Comparison of ENCODE assay signal across 8 cellular contexts in genomic region chr14:34843011-34843554, GRCh38. TPM values are rescaled to one million over a fixed set of nuclear protein-coding genes. Genes with fewer than 3 reads are reported as not detected.
A peak's percentile ranks its signal among the peaks of the same experiment; 100 is the strongest.
DNase-seq lines count a peak whose midpoint lies in the region; ATAC-seq, FAIRE-seq and TF ChIP-seq lines count a peak whose summit lies in the region.

No MANE protein-coding gene starts in this region.

- in situ Hi-C loops in transverse colon (cut with MboI; ENCODE audit: low pct_ligation_motif_present in 1 of 4, low pct_unique_long_range_greater_than_20kb in 1 of 4, low sequenced_read_pairs in 3 of 4), result no loop called here

- no peak overlapping the region for H3K4me3 ChIP-seq in transverse colon

- ATAC-seq in effector memory CD8-positive, alpha-beta T cell (replicated peaks), result peak; percentile 55
- peak; percentile 93 for ATAC-seq in omental fat pad (ENCODE audit: low FRiP score)
- ATAC-seq in HG03469 (IDR thresholded peaks at IDR 0.05; ENCODE audit: unreplicated experiment), result no peak

- H3K27me3 ChIP-seq in transverse colon, result no peaks in the 10 kb centered on the region

- FAIRE-seq in GM18507 (lab: Jason Lieb, UNC) (peak; percentile 50), RCC 7860 (lab: Jason Lieb, UNC) (peak; percentile 73)

- DNase-seq in A172 (ENCODE audit: low spot score), result peak; percentile 74
- no peak for DNase-seq in GM18507 (ENCODE audit: extremely low spot score, insufficient read length, low read depth)
- peak; percentile 63 for DNase-seq in RCC 7860 (ENCODE audit: low spot score)
- DNase-seq in effector memory CD8-positive, alpha-beta T cell, result no peak
- no peak for DNase-seq in omental fat pad (ENCODE audit: low spot score)
- DNase-seq in transverse colon, result no peak
- no peak for DNase-seq in NCI-H187 treated with DMSO at 0.1 percent for 48 hours (lab: John Stamatoyannopoulos, UW)

- intact Hi-C loops in transverse colon (cut with DNase I; ENCODE audit: low total_unique reads), result no loop called here

- no peaks in the 10 kb centered on the region for H3K27me3 Mint-ChIP-seq in effector memory CD8-positive, alpha-beta T cell

- H3K9me3 ChIP-seq in transverse colon, result no peaks in the 10 kb centered on the region

- H3K27ac ChIP-seq in transverse colon, result peak overlapping the region in 1 of 4 donors; percentile 5

- H3K27ac Mint-ChIP-seq in effector memory CD8-positive, alpha-beta T cell, result peak overlapping the region; percentile 2 to 50

- peaks cover 0 to 6% (median 2%) of the 10 kb centered on the region in 4 donors for H3K36me3 ChIP-seq in transverse colon

- H3K4me1 ChIP-seq in transverse colon, result peaks cover 0 to 14% (median 4%) of the 10 kb centered on the region in 4 donors

- no peak for TF ChIP-seq EP300 in transverse colon (IDR thresholded peaks at IDR 0.05; ENCODE audit: low read depth)

- no peak for TF ChIP-seq POLR2A in transverse colon (IDR thresholded peaks at IDR 0.05)

- peaks cover 29% of the 10 kb centered on the region for H3K36me3 Mint-ChIP-seq in effector memory CD8-positive, alpha-beta T cell (ENCODE audit: insufficient read depth)

- no peaks in the 10 kb centered on the region for H3K9me3 Mint-ChIP-seq in effector memory CD8-positive, alpha-beta T cell

- WGBS in transverse colon (ENCODE audit: low coverage in 1 of 2), 2 donors, result 66% methylated on average over 3 of the region's 3 CpGs; no CpG with 5 or more reads in 1 of the 2 donors

- H3K4me1 Mint-ChIP-seq in effector memory CD8-positive, alpha-beta T cell (ENCODE audit: low read depth in 2 of 2), result peaks cover 10 to 26% of the 10 kb centered on the region in 2 donors

- no peak overlapping the region for H3K4me3 Mint-ChIP-seq in effector memory CD8-positive, alpha-beta T cell

- no peak for TF ChIP-seq CTCF in omental fat pad (IDR thresholded peaks at IDR 0.05)
- TF ChIP-seq CTCF in transverse colon (IDR thresholded peaks at IDR 0.05), result no peak

RNA-seq across cellular contexts. Expression of gene BAZ1A, which starts 32.1 kb away (rescaled TPM):
- total RNA-seq in A172 (2014; rRNA removed; shearing (Covaris generic)), result 26.4 and 31.3 TPM in 2 replicates
- total RNA-seq in omental fat pad (10 to 100 TPM; 22.7 to 86.7 (median 56.0) TPM), transverse colon (10 to 100 TPM; 25.8 to 48.1 (median 41.0) TPM)

Comparison
In these comparisons a context has a peak if more than half of its experiments do, and no peak if none do; other contexts are left out.
1. DNase-seq: peak in A172 (single experiment) and RCC 7860 (single experiment); none in GM18507 (single experiment), effector memory CD8-positive, alpha-beta T cell (0 of 3), omental fat pad (single experiment), transverse colon (single experiment) and NCI-H187 treated with DMSO at 0.1 percent for 48 hours (single experiment).